Comparison of ENCODE assay signal across 16 cellular contexts in genomic region chr5:87541668-87542067, GRCh38.
"Had no signal": no experiment of that assay in that cellular context is flagged by ENCODE, and none has a peak within 500 bp of the region (broad histone marks: within the 10 kb centered on the region; RNA-seq: fewer than 3 reads in every experiment).

No MANE protein-coding gene starts in this region.

- H3K36me3 ChIP-seq: colonic mucosa, lower lobe of right lung, neural progenitor cell, ovary, tibial artery, uterus had no signal

- H3K27ac ChIP-seq: body of pancreas, colonic mucosa, lower lobe of right lung, neural progenitor cell, ovary, tibial artery, uterus had no signal

- H3K9me3 ChIP-seq: body of pancreas, colonic mucosa, lower lobe of right lung, ovary, tibial artery, uterus had no signal

- DNase-seq: activated CD4-positive, alpha-beta memory T cell treated with anti-CD3 and anti-CD28 coated beads for 36 hours; activated effector memory CD4-positive, alpha-beta T cell treated with Interleukin-2 at 50 U/mL for 16 hours; activated T-cell treated with anti-CD3 and anti-CD28 coated beads, Interleukin-2, amount 50 U/mL, for 24 hours; central memory CD4-positive, alpha-beta T cell; effector CD4-positive, alpha-beta T cell; lower lobe of right lung; stimulated activated CD4-positive, alpha-beta T cell treated with anti-CD3 and anti-CD28 coated beads, Interleukin-12 subunit alpha, Interleukin-12 subunit beta, amount 100 ng/mL, for 4 hours; stimulated activated CD4-positive, alpha-beta T cell treated with anti-CD3 and anti-CD28 coated beads, Interleukin-2, amount 100 ng/mL, for 24 hours; T-cell; T-helper 9 cell had no signal

- H3K4me3 ChIP-seq: body of pancreas, colonic mucosa, lower lobe of right lung, neural progenitor cell, ovary, tibial artery, uterus had no signal

- H3K9ac ChIP-seq: neural progenitor cell had no signal
